Comparison of ENCODE assay signal across 14 cellular contexts in genomic region chr12:100401660-100402059, GRCh38. TPM values are rescaled to one million over a fixed set of nuclear protein-coding genes. Genes with fewer than 3 reads are reported as not detected.
DNase-seq lines count a peak whose midpoint lies in the region; ATAC-seq and TF ChIP-seq lines count a peak whose summit lies in the region.
"Had no signal": no experiment of that assay in that cellular context is flagged by ENCODE, and none has a peak within 500 bp of the region (broad histone marks: within the 10 kb centered on the region; RNA-seq: fewer than 3 reads in every experiment).

No MANE protein-coding gene starts in this region.

- H3K27ac ChIP-seq in fibroblast of lung (ENCODE audit: insufficient read depth, low read length) (no peak overlapping the region), trophoblast cell (ENCODE audit: low read depth, low read length) (no peak overlapping the region)

- no peaks in the 10 kb centered on the region for H3K27me3 ChIP-seq in fibroblast of lung (ENCODE audit: control insufficient read depth, insufficient read depth, low read length)
- no peaks in the 10 kb centered on the region for H3K27me3 ChIP-seq in trophoblast cell (ENCODE audit: insufficient read depth, low read length)

- H3K79me2 ChIP-seq in fibroblast of lung (ENCODE audit: control insufficient read depth, insufficient read depth, low read length) (no peaks in the 10 kb centered on the region), trophoblast cell (ENCODE audit: control insufficient read depth, insufficient read depth, low read length, poor library complexity) (no peaks in the 10 kb centered on the region)

- H4K91ac ChIP-seq in trophoblast cell (ENCODE audit: low read depth, low read length), result peak overlapping the region; percentile 86

- no peaks in the 10 kb centered on the region for H4K20me1 ChIP-seq in fibroblast of lung (ENCODE audit: control insufficient read depth, extremely low read depth, insufficient read depth, low read length)

- H4K8ac ChIP-seq in trophoblast cell (ENCODE audit: low read depth, low read length), result no peak overlapping the region

- peak overlapping the region; percentile 71 for H2BK120ac ChIP-seq in trophoblast cell (ENCODE audit: insufficient read depth, low read length, poor library complexity)

- H2AFZ ChIP-seq in fibroblast of lung (ENCODE audit: low read length) (no peak overlapping the region), trophoblast cell (ENCODE audit: insufficient read depth, low read length, poor library complexity) (no peak overlapping the region)

- no peak for ATAC-seq in stimulated activated naive CD8-positive, alpha-beta T cell treated with anti-CD3 and anti-CD28 coated beads, Interleukin-15, Interleukin-2, amounts not matched to agents 100 U/mL and 50 U/mL, for 24 hours

- H3K4me2 ChIP-seq in fibroblast of lung (ENCODE audit: extremely low read depth, insufficient read depth, low read length) (no peak overlapping the region), trophoblast cell (ENCODE audit: low read length) (no peak overlapping the region)

- H3K9me3 ChIP-seq in fibroblast of lung (ENCODE audit: control insufficient read depth, insufficient read depth, low read depth, low read length), result no peaks in the 10 kb centered on the region
- H3K9me3 ChIP-seq in trophoblast cell (ENCODE audit: insufficient read depth, low read depth, low read length), result no peaks in the 10 kb centered on the region

- DNase-seq in GM03348 (ENCODE audit: low spot score) (peak; percentile 6), RKO (ENCODE audit: low spot score) (peak; percentile 50), fibroblast of lung (ENCODE audit: low read depth in 2 of 2) (peak; percentile 45 to 73), trophoblast cell (peak in 1 of 2 donors; percentile 67), DMS153 treated with DMSO at 0.1 percent for 48 hours (lab: John Stamatoyannopoulos, UW; ENCODE audit: unreplicated experiment) (no peak), iPS-NIHi11 (ENCODE audit: low spot score) (no peak)
- no peak for DNase-seq in effector CD8-positive, alpha-beta T cell (lab: John Stamatoyannopoulos, UW)
- DNase-seq in stimulated activated naive CD8-positive, alpha-beta T cell treated with anti-CD3 and anti-CD28 coated beads, Interleukin-15, Interleukin-2, amounts not matched to agents 100 U/mL and 50 U/mL, for 24 hours, result no peak
- DNase-seq: activated T-cell treated with anti-CD3 and anti-CD28 coated beads, Interleukin-2, amount 50 U/mL, for 48 hours; CD4-positive, alpha-beta memory T cell; immature natural killer cell; naive B cell; retina had no signal

- TF ChIP-seq CTCF in fibroblast of lung (conservative IDR thresholded peaks at IDR 0.05 in 1 of 2, IDR thresholded peaks at IDR 0.05 in 1 of 2; ENCODE audit: low read depth in 1 of 2, low read length in 2 of 2), result no peak

- no peak overlapping the region for H4K12ac ChIP-seq in trophoblast cell (ENCODE audit: low read depth, low read length)

- H2AK5ac ChIP-seq in trophoblast cell (ENCODE audit: low read length), result no peak overlapping the region

- H3K4me3 ChIP-seq in fibroblast of lung (replicated peaks in 1 of 4; ENCODE audit: control extremely low read depth in 1 of 4, insufficient read depth in 1 of 4, low read depth in 3 of 4, low read length in 4 of 4) (no peak overlapping the region), trophoblast cell (ENCODE audit: low read depth, low read length) (no peak overlapping the region)

- H3K9ac ChIP-seq in fibroblast of lung (ENCODE audit: insufficient read depth, low read length) (no peak overlapping the region), trophoblast cell (ENCODE audit: low read length) (no peak overlapping the region)

- no peaks in the 10 kb centered on the region for H3K36me3 ChIP-seq in fibroblast of lung (ENCODE audit: control insufficient read depth, insufficient read depth, low read length)
- no peaks in the 10 kb centered on the region for H3K36me3 ChIP-seq in trophoblast cell (ENCODE audit: control insufficient read depth in 1 of 2, insufficient read depth in 2 of 2, low read length in 2 of 2)

- no peak overlapping the region for H3K18ac ChIP-seq in trophoblast cell (ENCODE audit: low read length)

- H3K4me1 ChIP-seq in fibroblast of lung (ENCODE audit: control insufficient read depth, extremely low read depth, insufficient read depth, low read length) (no peaks in the 10 kb centered on the region), trophoblast cell (ENCODE audit: control insufficient read depth in 1 of 2, insufficient read depth in 2 of 2, low read length in 2 of 2) (peaks cover 8 to 13% of the 10 kb centered on the region in 2 experiments)

- no peak overlapping the region for H3K14ac ChIP-seq in trophoblast cell (ENCODE audit: low read length)

- peak overlapping the region; percentile 91 for H2BK12ac ChIP-seq in trophoblast cell (ENCODE audit: low read length)

- H3K79me1 ChIP-seq in trophoblast cell (ENCODE audit: low read length), result peaks cover 10% of the 10 kb centered on the region

- H3K4ac ChIP-seq in trophoblast cell (ENCODE audit: low read depth, low read length), result no peak overlapping the region

- H3K23ac ChIP-seq in trophoblast cell (ENCODE audit: low read length), result no peak overlapping the region

- peak overlapping the region; percentile 57 for H2BK5ac ChIP-seq in trophoblast cell (ENCODE audit: low read depth, low read length, poor library complexity)

RNA-seq across cellular contexts. Expression of gene SLC17A8, which starts 44.8 kb away (rescaled TPM):
- total RNA-seq in fibroblast of lung, result not detected in 2 replicates
- polyA plus RNA-seq in fibroblast of lung, result not detected in 2 replicates
- not detected in 2 replicates for polyA plus RNA-seq in fibroblast of lung (2012)
- not detected in 2 replicates for polyA minus RNA-seq in fibroblast of lung (ENCODE audit: low replicate concordance)
- polyA plus RNA-seq in trophoblast cell (2013), result 1.9 and 2.1 TPM in 2 replicates
- total RNA-seq: CD4-positive, alpha-beta memory T cell; T-helper 1 cell treated with Interleukin-12 subunit alpha and Interleukin-12 subunit beta and Interleukin-4 antibody, amounts not matched to agents 30 ng/mL and 1 ng/mL, for 36 hours had no signal
- polyA plus RNA-seq: CD4-positive, alpha-beta memory T cell; immature natural killer cell had no signal

Comparison
In these comparisons a context has a peak if more than half of its experiments do, and no peak if none do; other contexts are left out.
1. DNase-seq: peak in GM03348 (single experiment), RKO (single experiment) and fibroblast of lung (2 of 2); none in effector CD8-positive, alpha-beta T cell (single experiment), DMS153 treated with DMSO at 0.1 percent for 48 hours (single experiment), stimulated activated naive CD8-positive, alpha-beta T cell treated with anti-CD3 and anti-CD28 coated beads, Interleukin-15, Interleukin-2, amounts not matched to agents 100 U/mL and 50 U/mL, for 24 hours (single experiment) and iPS-NIHi11 (single experiment).